ENCODE assay signal across 10 cellular contexts in genomic region chr18:49400398-49401072, GRCh38. TPM values are rescaled to one million over a fixed set of nuclear protein-coding genes. Genes with fewer than 3 reads are reported as not detected.
DNase-seq lines count a peak whose midpoint lies in the region; ATAC-seq and TF ChIP-seq lines count a peak whose summit lies in the region.
"Had no signal": no experiment of that assay in that cellular context is flagged by ENCODE, and none has a peak within 500 bp of the region (broad histone marks: within the 10 kb centered on the region; RNA-seq: fewer than 3 reads in every experiment).

No MANE protein-coding gene starts in this region.

- no peak for ATAC-seq in foreskin keratinocyte

- WGBS in mesenchymal stem cell = 100% methylated on average over 1 of the region's 1 CpG
- WGBS in stomach, 5 donors = 43 to 76% (median 67%) methylated on average over 1 of the region's 1 CpG

- H3K9ac ChIP-seq in mesenchymal stem cell (ENCODE audit: low read length) = no peak overlapping the region

- no peak overlapping the region for H3K18ac ChIP-seq in mesenchymal stem cell (ENCODE audit: low read depth in 1 of 2, low read length in 2 of 2)

- H2AFZ ChIP-seq in mesenchymal stem cell (ENCODE audit: low read depth, low read length) = no peak overlapping the region

- H3K27ac ChIP-seq in HEK293 (ENCODE audit: extremely low read depth, low read depth, low read length) (no peak overlapping the region), angular gyrus (ENCODE audit: low read depth, low read length) (peak overlapping the region; percentile 71), mesenchymal stem cell (ENCODE audit: low read length, poor library complexity, severe bottlenecking) (peak overlapping the region; percentile 99), stomach (no peak overlapping the region), foreskin keratinocyte (no peak overlapping the region)
- H3K27ac ChIP-seq: colonic mucosa had no signal

- H3K4ac ChIP-seq in mesenchymal stem cell (ENCODE audit: low read depth in 1 of 2, low read length in 2 of 2) = no peak overlapping the region

- POLR2A ChIA-PET in HEK293 (lab: Yijun Ruan, JAX) (interaction anchor here (0.6 to 1.5 kb wide), 2 partner anchors 32 to 383 kb away, joined by 3 to 5 read pairs; no protein-coding TSS in a partner anchor), HEK293T (lab: Yijun Ruan, JAX) (no interaction called here)

- H3K36me3 ChIP-seq in HEK293 (ENCODE audit: control insufficient read depth in 2 of 2, insufficient read depth in 1 of 2, low read length in 2 of 2) = no peaks in the 10 kb centered on the region
- no peaks in the 10 kb centered on the region for H3K36me3 ChIP-seq in mesenchymal stem cell (ENCODE audit: control insufficient read depth in 1 of 2, insufficient read depth in 2 of 2, low read depth in 1 of 2, low read length in 2 of 2)
- H3K36me3 ChIP-seq in stomach = no peaks in the 10 kb centered on the region
- H3K36me3 ChIP-seq: colonic mucosa had no signal

- H3K79me1 ChIP-seq in mesenchymal stem cell (replicated peaks; ENCODE audit: low read length, poor library complexity, severe bottlenecking) = peaks cover 12% of the 10 kb centered on the region

- intact Hi-C loops in stomach (cut with DNase I; ENCODE audit: low total_unique reads) = no loop called here

- H3K9me3 ChIP-seq in HEK293 (ENCODE audit: control insufficient read depth, insufficient read depth, low read depth, low read length) = no peaks in the 10 kb centered on the region
- no peaks in the 10 kb centered on the region for H3K9me3 ChIP-seq in mesenchymal stem cell (ENCODE audit: control insufficient read depth, low read length)
- no peaks in the 10 kb centered on the region for H3K9me3 ChIP-seq in stomach
- H3K9me3 ChIP-seq: colonic mucosa had no signal

- H4K91ac ChIP-seq in mesenchymal stem cell (ENCODE audit: low read length) = no peak overlapping the region

- no peak overlapping the region for H3K23ac ChIP-seq in mesenchymal stem cell (ENCODE audit: low read length in 2 of 2)

- CTCF ChIA-PET in HEK293 (lab: Yijun Ruan, JAX) (interaction anchor here (0.5 to 0.8 kb wide), 5 partner anchors 89 to 897 kb away, joined by 3 to 6 read pairs (median 3); no protein-coding TSS in a partner anchor), HEK293T (lab: Yijun Ruan, JAX) (interaction anchor here (0.5 kb wide), 1 partner anchor 12 kb away, joined by 3 read pairs; no protein-coding TSS in a partner anchor)

- H2BK15ac ChIP-seq in mesenchymal stem cell (ENCODE audit: low read depth, poor library complexity, severe bottlenecking) = no peak overlapping the region

- H2AK5ac ChIP-seq in mesenchymal stem cell (ENCODE audit: low read length, severe bottlenecking) = peak overlapping the region; percentile 99

- H3K14ac ChIP-seq in mesenchymal stem cell (ENCODE audit: low read length in 2 of 2) = no peak overlapping the region

- 0 out of 2 replicates have a peak, but pooled peaks cover 4% of the 10 kb centered on the region for H3K4me1 ChIP-seq in HEK293 (ENCODE audit: control insufficient read depth, insufficient read depth, low read length)
- peaks cover 14% of the 10 kb centered on the region for H3K4me1 ChIP-seq in mesenchymal stem cell (ENCODE audit: control insufficient read depth, insufficient read depth, low read depth, low read length)
- H3K4me1 ChIP-seq in stomach = peaks cover 0 to 39% (median 10%) of the 10 kb centered on the region in 4 donors
- peaks cover 5% of the 10 kb centered on the region for H3K4me1 ChIP-seq in foreskin keratinocyte
- H3K4me1 ChIP-seq: colonic mucosa had no signal

- H3K4me3 ChIP-seq in HEK293 (ENCODE audit: low read depth, low read length) (no peak overlapping the region), mesenchymal stem cell (ENCODE audit: insufficient read depth in 1 of 2, low read depth in 1 of 2, low read length in 2 of 2) (no peak overlapping the region), stomach (no peak overlapping the region)
- H3K4me3 ChIP-seq: colonic mucosa had no signal

- no peaks in the 10 kb centered on the region for H3K27me3 ChIP-seq in mesenchymal stem cell (ENCODE audit: control insufficient read depth in 1 of 2, insufficient read depth in 1 of 2, low read length in 2 of 2)
- H3K27me3 ChIP-seq in stomach = no peaks in the 10 kb centered on the region
- H3K27me3 ChIP-seq in foreskin keratinocyte = no peaks in the 10 kb centered on the region
- H3K27me3 ChIP-seq: colonic mucosa had no signal

- DNase-seq in DMS53 treated with DMSO at 0.1 percent for 48 hours (lab: John Stamatoyannopoulos, UW; ENCODE audit: unreplicated experiment) (peak; percentile 79), mesenchymal stem cell (peak; percentile 11), stomach (no peak), HEK293T (ENCODE audit: extremely low spot score) (no peak), foreskin keratinocyte (no peak)
- no peak for DNase-seq in central memory CD4-positive, alpha-beta T cell
- DNase-seq: colonic mucosa, NCI-H510A had no signal

- TF ChIP-seq POLR2A in stomach (IDR thresholded peaks at IDR 0.05) = no peak

- peak overlapping the region; percentile 79 for H2BK5ac ChIP-seq in mesenchymal stem cell (ENCODE audit: low read depth, low read length, poor library complexity, severe bottlenecking)

- H2BK12ac ChIP-seq in mesenchymal stem cell (ENCODE audit: low read length in 2 of 2) = no peak overlapping the region

- H3K4me2 ChIP-seq in mesenchymal stem cell (ENCODE audit: low read length, poor library complexity, severe bottlenecking) = peak overlapping the region; percentile 78

- H4K8ac ChIP-seq in mesenchymal stem cell (ENCODE audit: low read length) = no peak overlapping the region

- no peak overlapping the region for H2BK120ac ChIP-seq in mesenchymal stem cell (ENCODE audit: low read depth, low read length)

- no peak for TF ChIP-seq CTCF in HEK293 (tag by site-specific recombination; IDR thresholded peaks at IDR 0.05)
- no peak for TF ChIP-seq CTCF in stomach (IDR thresholded peaks at IDR 0.05)
- TF ChIP-seq CTCF in foreskin keratinocyte (conservative IDR thresholded peaks at IDR 0.05) = no peak

- no peak for TF ChIP-seq EP300 in stomach (IDR thresholded peaks at IDR 0.05)

TF ChIP-seq in HEK293, 187 proteins besides CTCF, POLR2A, EP300 and RAD21:
- TF ChIP-seq ZNF701 (tag by site-specific recombination; IDR thresholded peaks at IDR 0.05) (no peak), SCRT2 (tag by site-specific recombination; IDR thresholded peaks at IDR 0.05) (peak; percentile 49; the same call in 1 of the 2 replicates)

TF ChIP-seq in HEK293T, 16 proteins besides CTCF, POLR2A, EP300 and RAD21:
- no peak for TF ChIP-seq HDGF (IDR thresholded peaks at IDR 0.05; ENCODE audit: borderline replicate concordance)
- TF ChIP-seq ARNT (IDR thresholded peaks at IDR 0.05) = no peak

RNA-seq across cellular contexts. Expression of gene DYM, which starts 59.9 kb away (rescaled TPM):
- polyA plus RNA-seq in mesenchymal stem cell (2013, experiment 1 of 2) = 41.0 TPM
- polyA plus RNA-seq in mesenchymal stem cell (2013, experiment 2 of 2) = 43.8 TPM
- 100 to 1,000 TPM in 3 of 5 donors, 10 to 100 TPM in 2; 51.4 to 319 (median 127) TPM for total RNA-seq in stomach
- polyA plus RNA-seq in stomach = 10 to 100 TPM; 12.1 to 19.2 (median 17.1) TPM
- 26.9 and 36.1 TPM in 2 replicates for total RNA-seq in foreskin keratinocyte
- polyA plus RNA-seq in foreskin keratinocyte = 19.1 and 23.1 TPM in 2 replicates

Comparison
In these comparisons a context has a peak if more than half of its experiments do, and no peak if none do; other contexts are left out.
1. DNase-seq: peak in DMS53 treated with DMSO at 0.1 percent for 48 hours (single experiment) and mesenchymal stem cell (single experiment); none in stomach (single experiment), HEK293T (single experiment), central memory CD4-positive, alpha-beta T cell (single experiment) and foreskin keratinocyte (0 of 2).
2. H3K27ac ChIP-seq: peak in angular gyrus (single experiment) and mesenchymal stem cell (single experiment); none in HEK293 (single experiment), stomach (0 of 5) and foreskin keratinocyte (single experiment).